ENCODE assay signal across 13 cellular contexts in genomic region chr6:69985180-69985579, GRCh38.
DNase-seq lines count a peak whose midpoint lies in the region; ATAC-seq and TF ChIP-seq lines count a peak whose summit lies in the region.
"Had no signal": no experiment of that assay in that cellular context is flagged by ENCODE, and none has a peak within 500 bp of the region (broad histone marks: within the 10 kb centered on the region; RNA-seq: fewer than 3 reads in every experiment).

No MANE protein-coding gene starts in this region.

- no peak overlapping the region for H3K4me3 ChIP-seq in HEK293 (ENCODE audit: low read depth, low read length)
- H3K4me3 ChIP-seq in brain microvascular endothelial cell (ENCODE audit: low read depth, low read length): no peak overlapping the region

- H3K36me3 ChIP-seq in HEK293 (ENCODE audit: control insufficient read depth in 2 of 2, insufficient read depth in 1 of 2, low read length in 2 of 2) (no peaks in the 10 kb centered on the region), brain microvascular endothelial cell (replicated peaks) (no peaks in the 10 kb centered on the region)

- CTCF ChIA-PET in HEK293 (lab: Yijun Ruan, JAX): no interaction called here

- no peaks in the 10 kb centered on the region for H3K9me3 ChIP-seq in HEK293 (ENCODE audit: control insufficient read depth, insufficient read depth, low read depth, low read length)

- POLR2A ChIA-PET in HEK293 (lab: Yijun Ruan, JAX): no interaction called here

- no peaks in the 10 kb centered on the region for H3K4me1 ChIP-seq in HEK293 (ENCODE audit: control insufficient read depth, insufficient read depth, low read length)

- DNase-seq in LHCN-M2 (ENCODE audit: low read depth) (peak; percentile 83), memory B cell (ENCODE audit: low spot score in 2 of 2) (no peak), NCI-H187 treated with DMSO at 0.1 percent for 48 hours (lab: John Stamatoyannopoulos, UW) (no peak), brain microvascular endothelial cell (no peak), DMS 273 treated with DMSO at 0.1 percent for 48 hours (lab: John Stamatoyannopoulos, UW) (no peak), NK-92 (lab: John Stamatoyannopoulos, UW; ENCODE audit: unreplicated experiment) (no peak)
- DNase-seq: DMS79 treated with DMSO at 0.1 percent for 48 hours; naive thymus-derived CD8-positive, alpha-beta T cell; NCI-H2029 had no signal

- no peaks in the 10 kb centered on the region for H3K27me3 ChIP-seq in brain microvascular endothelial cell (replicated peaks)

- peak overlapping the region; percentile 67 for H3K27ac Mint-ChIP-seq in memory B cell
- H3K27ac Mint-ChIP-seq: naive thymus-derived CD8-positive, alpha-beta T cell; WTC11 had no signal

- no peak for TF ChIP-seq CTCF in HEK293 (tag by site-specific recombination; IDR thresholded peaks at IDR 0.05)
- no peak for TF ChIP-seq CTCF in brain microvascular endothelial cell (IDR thresholded peaks at IDR 0.05; ENCODE audit: low read depth, low read length, missing control alignments)

- H3K27ac ChIP-seq in HEK293 (ENCODE audit: extremely low read depth, low read depth, low read length): no peak overlapping the region
- no peak overlapping the region for H3K27ac ChIP-seq in brain microvascular endothelial cell

- H3K36me3 Mint-ChIP-seq in memory B cell: no peaks in the 10 kb centered on the region
- H3K36me3 Mint-ChIP-seq: naive thymus-derived CD8-positive, alpha-beta T cell; WTC11 had no signal

- peaks cover 19% of the 10 kb centered on the region for H3K4me1 Mint-ChIP-seq in memory B cell
- H3K4me1 Mint-ChIP-seq: naive thymus-derived CD8-positive, alpha-beta T cell; WTC11 had no signal

- peak; percentile 47 for ATAC-seq in GM18861 (IDR thresholded peaks at IDR 0.05; ENCODE audit: unreplicated experiment)
- ATAC-seq in memory B cell (ENCODE audit: low read depth): peak; percentile 41
- ATAC-seq: naive thymus-derived CD8-positive, alpha-beta T cell; Panc1; WTC11 had no signal

- H3K9me3 Mint-ChIP-seq in memory B cell: no peaks in the 10 kb centered on the region
- H3K9me3 Mint-ChIP-seq: naive thymus-derived CD8-positive, alpha-beta T cell; WTC11 had no signal

- no peaks in the 10 kb centered on the region for H3K27me3 Mint-ChIP-seq in memory B cell

- in situ Hi-C loops in brain microvascular endothelial cell (cut with HindIII; ENCODE audit: low pct_ligation_motif_present, low sequenced_read_pairs): no loop called here

- no peak overlapping the region for H3K4me3 Mint-ChIP-seq in memory B cell
- H3K4me3 Mint-ChIP-seq: naive thymus-derived CD8-positive, alpha-beta T cell; WTC11 had no signal

TF ChIP-seq in HEK293, 187 proteins besides CTCF, POLR2A, EP300 and RAD21:
- TF ChIP-seq ZNF654 (tag by site-specific recombination; IDR thresholded peaks at IDR 0.05; ENCODE audit: low read depth) (0 out of 2 replicates have a peak, but pooled peaks have one; percentile 13), ELK4 (IDR thresholded peaks at IDR 0.05; ENCODE audit: borderline replicate concordance, low read depth, low read length) (no peak), ZNF280C (tag by site-specific recombination; IDR thresholded peaks at IDR 0.05) (no peak), ZNF623 (tag by site-specific recombination; IDR thresholded peaks at IDR 0.05) (no peak), ZFP37 (tag by site-specific recombination; IDR thresholded peaks at IDR 0.05) (no peak), ZNF16 (tag by site-specific recombination; IDR thresholded peaks at IDR 0.05; ENCODE audit: low read depth) (no peak)
